ENCODE assay signal across 15 cellular contexts in genomic region chr14:52048641-52049204, GRCh38. TPM values are rescaled to one million over a fixed set of nuclear protein-coding genes. Genes with fewer than 3 reads are reported as not detected.
A peak's percentile ranks its signal among the peaks of the same experiment; 100 is the strongest.
DNase-seq lines count a peak whose midpoint lies in the region; ATAC-seq and TF ChIP-seq lines count a peak whose summit lies in the region.
"Had no signal": no experiment of that assay in that cellular context is flagged by ENCODE, and none has a peak within 500 bp of the region (broad histone marks: within the 10 kb centered on the region; RNA-seq: fewer than 3 reads in every experiment).

No MANE protein-coding gene starts in this region.

- H4K20me1 ChIP-seq in BLaER1 = peaks cover 17% of the 10 kb centered on the region; the same call in 1 of the 2 replicates

- peaks cover 83% of the 10 kb centered on the region for H3K4me1 Mint-ChIP-seq in nephron
- H3K4me1 Mint-ChIP-seq in stimulated activated naive CD8-positive, alpha-beta T cell treated with anti-CD3 and anti-CD28 coated beads, Interleukin-15, amount 100 ng/mL, for 72 hours = peaks cover 12% of the 10 kb centered on the region

- peak overlapping the region in 2 of 3 experiments; percentile 91 to 97 for H3K27ac Mint-ChIP-seq in nephron
- peak overlapping the region in 1 of 2 donors; percentile 8 for H3K27ac Mint-ChIP-seq in stimulated activated naive CD8-positive, alpha-beta T cell treated with anti-CD3 and anti-CD28 coated beads, Interleukin-15, amount 100 ng/mL, for 72 hours
- H3K27ac Mint-ChIP-seq: activated naive CD8-positive, alpha-beta T cell treated with anti-CD3 and anti-CD28 coated beads, Interleukin-2, amount 50 U/mL, for 24 hours; stimulated activated memory B cell treated with anti-CD40 and anti-IgM and Interleukin-4, amounts not matched to agents 10 μg/mL and 1 μg/mL and 100 μg/mL, for 72 hours had no signal

- no peak for ATAC-seq in stimulated activated naive CD8-positive, alpha-beta T cell treated with anti-CD3 and anti-CD28 coated beads, Interleukin-15, amount 100 ng/mL, for 72 hours
- ATAC-seq: activated naive CD8-positive, alpha-beta T cell treated with anti-CD3 and anti-CD28 coated beads, Interleukin-2, amount 50 U/mL, for 24 hours; foreskin keratinocyte; stimulated activated memory B cell treated with anti-CD40 and anti-IgM and Interleukin-4, amounts not matched to agents 10 μg/mL and 1 μg/mL and 100 μg/mL, for 72 hours had no signal

- H3K4me3 ChIP-seq in BLaER1 (no peak overlapping the region), LNCaP clone FGC (ENCODE audit: low read depth, low read length) (no peak overlapping the region)
- H3K4me3 ChIP-seq: dorsolateral prefrontal cortex had no signal

- H3K4me2 ChIP-seq in BLaER1 = peak overlapping the region; percentile 76
- H3K4me2 ChIP-seq: KMS-11 had no signal

- peaks cover 3% of the 10 kb centered on the region for H3K27me3 Mint-ChIP-seq in nephron (ENCODE audit: low read depth)
- peaks cover 16% of the 10 kb centered on the region for H3K27me3 Mint-ChIP-seq in stimulated activated naive CD8-positive, alpha-beta T cell treated with anti-CD3 and anti-CD28 coated beads, Interleukin-15, amount 100 ng/mL, for 72 hours

- H3K9me3 ChIP-seq in BLaER1 = no peaks in the 10 kb centered on the region

- peaks cover 22% of the 10 kb centered on the region for H3K36me3 Mint-ChIP-seq in nephron (ENCODE audit: low read depth)
- H3K36me3 Mint-ChIP-seq: stimulated activated memory B cell treated with anti-CD40 and anti-IgM and Interleukin-4, amounts not matched to agents 10 μg/mL and 1 μg/mL and 100 μg/mL, for 72 hours had no signal

- H3K36me3 ChIP-seq in BLaER1 = peaks cover 21% of the 10 kb centered on the region

- no peaks in the 10 kb centered on the region for H3K27me3 ChIP-seq in BLaER1
- H3K27me3 ChIP-seq: dorsolateral prefrontal cortex had no signal

- TF ChIP-seq CTCF in LNCaP clone FGC (IDR thresholded peaks at IDR 0.05; ENCODE audit: control insufficient read depth, extremely low read depth, insufficient read depth) = no peak
- no peak for TF ChIP-seq CTCF in nephron (IDR thresholded peaks at IDR 0.05; ENCODE audit: unreplicated experiment in 3 of 3)

- H3K9me3 Mint-ChIP-seq in nephron = no peaks in the 10 kb centered on the region
- H3K9me3 Mint-ChIP-seq in stimulated activated naive CD8-positive, alpha-beta T cell treated with anti-CD3 and anti-CD28 coated beads, Interleukin-15, amount 100 ng/mL, for 72 hours = no peaks in the 10 kb centered on the region
- H3K9me3 Mint-ChIP-seq: activated naive CD8-positive, alpha-beta T cell treated with anti-CD3 and anti-CD28 coated beads, Interleukin-2, amount 50 U/mL, for 24 hours; stimulated activated memory B cell treated with anti-CD40 and anti-IgM and Interleukin-4, amounts not matched to agents 10 μg/mL and 1 μg/mL and 100 μg/mL, for 72 hours had no signal

- peak overlapping the region; percentile 59; the same call in 1 of the 2 replicates for H3K9ac ChIP-seq in BLaER1
- H3K9ac ChIP-seq: KMS-11 had no signal

- H3K27ac ChIP-seq in BLaER1 = peak overlapping the region; percentile 78
- H3K27ac ChIP-seq: dorsolateral prefrontal cortex, foreskin keratinocyte, KMS-11 had no signal

- DNase-seq in LNCaP clone FGC (ENCODE audit: low read depth) (peak; percentile 68), cerebellum (ENCODE audit: low spot score) (peak; percentile 35), NCI-H1436 (lab: John Stamatoyannopoulos, UW) (no peak), NCI-H82 treated with DMSO at 0.1 percent for 48 hours (lab: John Stamatoyannopoulos, UW; ENCODE audit: unreplicated experiment) (no peak), SHP77 (lab: John Stamatoyannopoulos, UW) (no peak)
- DNase-seq in stimulated activated naive CD8-positive, alpha-beta T cell treated with anti-CD3 and anti-CD28 coated beads, Interleukin-15, amount 100 ng/mL, for 72 hours = no peak
- DNase-seq: activated naive CD8-positive, alpha-beta T cell treated with anti-CD3 and anti-CD28 coated beads, Interleukin-2, amount 50 U/mL, for 24 hours; foreskin keratinocyte; NCI-H2029; stimulated activated CD4-positive, alpha-beta T cell treated with anti-CD3 and anti-CD28 coated beads, Interleukin-4, amount 100 ng/mL, for 1 hour had no signal

- H3K4me1 ChIP-seq in BLaER1 = peaks cover 100% of the 10 kb centered on the region
- H3K4me1 ChIP-seq: foreskin keratinocyte had no signal

- peak overlapping the region in 2 of 3 experiments; percentile 8 to 9 for H3K4me3 Mint-ChIP-seq in nephron
- no peak overlapping the region for H3K4me3 Mint-ChIP-seq in stimulated activated naive CD8-positive, alpha-beta T cell treated with anti-CD3 and anti-CD28 coated beads, Interleukin-15, amount 100 ng/mL, for 72 hours
- H3K4me3 Mint-ChIP-seq: activated naive CD8-positive, alpha-beta T cell treated with anti-CD3 and anti-CD28 coated beads, Interleukin-2, amount 50 U/mL, for 24 hours; stimulated activated memory B cell treated with anti-CD40 and anti-IgM and Interleukin-4, amounts not matched to agents 10 μg/mL and 1 μg/mL and 100 μg/mL, for 72 hours had no signal

RNA-seq across cellular contexts. Expression of gene NID2, which starts 20.1 kb away (rescaled TPM):
- total RNA-seq in cerebellum = 35.4 TPM

RNA-seq across cellular contexts. Expression of gene RTRAF, which starts 59.4 kb away (rescaled TPM):
- 56.3 TPM for total RNA-seq in cerebellum

Comparison
In these comparisons a context has a peak if more than half of its experiments do, and no peak if none do; other contexts are left out.
1. DNase-seq: peak in LNCaP clone FGC (single experiment) and cerebellum (single experiment); none in NCI-H1436 (single experiment), stimulated activated naive CD8-positive, alpha-beta T cell treated with anti-CD3 and anti-CD28 coated beads, Interleukin-15, amount 100 ng/mL, for 72 hours (0 of 2), NCI-H82 treated with DMSO at 0.1 percent for 48 hours (single experiment) and SHP77 (0 of 2).
2. H3K4me3 Mint-ChIP-seq: peak in nephron (2 of 3); none in stimulated activated naive CD8-positive, alpha-beta T cell treated with anti-CD3 and anti-CD28 coated beads, Interleukin-15, amount 100 ng/mL, for 72 hours (0 of 2).